9 cellular contexts compared by ENCODE assay signal in genomic region chr19:17871878-17872250, GRCh38. TPM values are rescaled to one million over a fixed set of nuclear protein-coding genes. Genes with fewer than 3 reads are reported as not detected.
DNase-seq lines count a peak whose midpoint lies in the region; ATAC-seq and TF ChIP-seq lines count a peak whose summit lies in the region.
"Had no signal": no experiment of that assay in that cellular context is flagged by ENCODE, and none has a peak within 500 bp of the region (broad histone marks: within the 10 kb centered on the region; RNA-seq: fewer than 3 reads in every experiment).

Gene SLC5A5, plus strand, starts transcription at chr19:17871945. Its CDS starts 375 bp downstream, at chr19:17872320.

- peak within 1 kb of the TSS; percentile 73 to 85 (median 80) for H3K4me3 Mint-ChIP-seq in T-cell
- peak within 1 kb of the TSS; percentile 50 to 62 for H3K4me3 Mint-ChIP-seq in effector memory CD8-positive, alpha-beta T cell
- peak within 1 kb of the TSS; percentile 56 for H3K4me3 Mint-ChIP-seq in stimulated activated memory B cell treated with anti-CD40 and anti-IgM and Interleukin-4, amounts not matched to agents 10 μg/mL and 1 μg/mL and 100 μg/mL, for 72 hours

- POLR2A ChIA-PET in T-cell (lab: Charles Lee) = interaction anchor here (0.5 to 0.6 kb wide), 2 partner anchors 128 to 430 kb away, joined by 3 to 6 read pairs; no protein-coding TSS in a partner anchor

- CTCF ChIA-PET in T-cell (lab: Charles Lee) = interaction anchor here (0.6 to 2.4 kb wide), 3 partner anchors 12 to 61 kb away, joined by 3 to 10 read pairs (median 4); partner anchors contain the start of genes CCDC124 (in 1 of the 2) and RPL18A (in 1 of the 2)

- peak within 1 kb of the TSS; percentile 58 to 80 for H3K27ac Mint-ChIP-seq in T-cell
- peak within 1 kb of the TSS in 1 of 2 donors; percentile 46 for H3K27ac Mint-ChIP-seq in effector memory CD8-positive, alpha-beta T cell
- no peak within 1 kb of the TSS for H3K27ac Mint-ChIP-seq in stimulated activated memory B cell treated with anti-CD40 and anti-IgM and Interleukin-4, amounts not matched to agents 10 μg/mL and 1 μg/mL and 100 μg/mL, for 72 hours

- no peaks in the 10 kb centered on the region for H3K27me3 Mint-ChIP-seq in T-cell
- peaks cover 0 to 16% of the 10 kb centered on the region in 2 donors for H3K27me3 Mint-ChIP-seq in effector memory CD8-positive, alpha-beta T cell
- H3K27me3 Mint-ChIP-seq in stimulated activated memory B cell treated with anti-CD40 and anti-IgM and Interleukin-4, amounts not matched to agents 10 μg/mL and 1 μg/mL and 100 μg/mL, for 72 hours = peaks cover 33% of the 10 kb centered on the region

- no peak within 1 kb of the TSS for H3K27ac ChIP-seq in prostate gland

- peaks cover 34% of the 10 kb centered on the region for H3K27me3 ChIP-seq in prostate gland (replicated peaks; ENCODE audit: insufficient read depth)

- TF ChIP-seq CTCF in prostate gland (IDR thresholded peaks at IDR 0.05) = no peak

- no peaks in the 10 kb centered on the region for H3K36me3 ChIP-seq in prostate gland

- H3K36me3 Mint-ChIP-seq in T-cell = no peaks in the 10 kb centered on the region
- H3K36me3 Mint-ChIP-seq in effector memory CD8-positive, alpha-beta T cell (ENCODE audit: insufficient read depth) = peaks cover 6% of the 10 kb centered on the region
- H3K36me3 Mint-ChIP-seq in stimulated activated memory B cell treated with anti-CD40 and anti-IgM and Interleukin-4, amounts not matched to agents 10 μg/mL and 1 μg/mL and 100 μg/mL, for 72 hours = no peaks in the 10 kb centered on the region

- no peak within 1 kb of the TSS for H3K4me3 ChIP-seq in prostate gland

- peaks cover 13 to 32% (median 16%) of the 10 kb centered on the region in 3 donors for H3K4me1 Mint-ChIP-seq in T-cell
- peaks cover 0 to 7% of the 10 kb centered on the region in 2 donors for H3K4me1 Mint-ChIP-seq in effector memory CD8-positive, alpha-beta T cell (ENCODE audit: low read depth in 2 of 2)
- H3K4me1 Mint-ChIP-seq in stimulated activated memory B cell treated with anti-CD40 and anti-IgM and Interleukin-4, amounts not matched to agents 10 μg/mL and 1 μg/mL and 100 μg/mL, for 72 hours = peaks cover 19% of the 10 kb centered on the region

- no peaks in the 10 kb centered on the region for H3K9me3 Mint-ChIP-seq in T-cell
- no peaks in the 10 kb centered on the region for H3K9me3 Mint-ChIP-seq in effector memory CD8-positive, alpha-beta T cell
- H3K9me3 Mint-ChIP-seq in stimulated activated memory B cell treated with anti-CD40 and anti-IgM and Interleukin-4, amounts not matched to agents 10 μg/mL and 1 μg/mL and 100 μg/mL, for 72 hours = no peaks in the 10 kb centered on the region

- no peak for TF ChIP-seq POLR2A in prostate gland (IDR thresholded peaks at IDR 0.05)

- ATAC-seq in T-cell (replicated peaks in 1 of 4) (peak in 3 of 4 experiments; percentile 8 to 15 (median 14)), HG03354 (IDR thresholded peaks at IDR 0.05; ENCODE audit: poor library complexity, severe bottlenecking, unreplicated experiment) (no peak), GM21619 (IDR thresholded peaks at IDR 0.05; ENCODE audit: unreplicated experiment) (no peak)
- ATAC-seq in effector memory CD8-positive, alpha-beta T cell (replicated peaks) = peak; percentile 20
- no peak for ATAC-seq in stimulated activated memory B cell treated with anti-CD40 and anti-IgM and Interleukin-4, amounts not matched to agents 10 μg/mL and 1 μg/mL and 100 μg/mL, for 72 hours

- peak; percentile 75 for DNase-seq in activated CD8-positive, alpha-beta memory T cell treated with anti-CD3 and anti-CD28 coated beads for 24 hours
- DNase-seq in activated CD8-positive, alpha-beta memory T cell treated with anti-CD3 and anti-CD28 coated beads, Interleukin-2, amount 50 U/mL, for 4 hours = no peak
- DNase-seq in T-cell (peak in 1 of 34 experiments; percentile 27), prostate gland (ENCODE audit: low spot score) (no peak)
- DNase-seq in effector memory CD8-positive, alpha-beta T cell = no peak

- H3K9me3 ChIP-seq in prostate gland = no peaks in the 10 kb centered on the region

- WGBS in prostate gland = 2% methylated on average over 26 of the region's 26 CpGs

- intact Hi-C loops in prostate gland (cut with DNase I) = no loop called here

- H3K4me1 ChIP-seq in prostate gland (replicated peaks) = no peaks in the 10 kb centered on the region

RNA-seq across cellular contexts. Expression of gene SLC5A5, which starts in this region (rescaled TPM):
- 1 to 10 TPM; 2.1 to 5.7 (median 3.5) TPM for total RNA-seq in T-cell
- total RNA-seq in prostate gland = 1 to 10 TPM in 1 of 2 donors, not detected in 1; 1.2 TPM
- total RNA-seq: pulmonary artery endothelial cell had no signal

Comparison
In these comparisons a context has a peak if more than half of its experiments do, and no peak if none do; other contexts are left out.
1. ATAC-seq: peak in T-cell (3 of 4) and effector memory CD8-positive, alpha-beta T cell (single experiment); none in stimulated activated memory B cell treated with anti-CD40 and anti-IgM and Interleukin-4, amounts not matched to agents 10 μg/mL and 1 μg/mL and 100 μg/mL, for 72 hours (single experiment), HG03354 (single experiment) and GM21619 (single experiment).
2. Peak in every context shown above with its lines, with median percentiles within 50 percentile points of each other: H3K4me3 Mint-ChIP-seq.